Comparison of ENCODE assay signal across 22 cellular contexts in the genomic region with DNA sequence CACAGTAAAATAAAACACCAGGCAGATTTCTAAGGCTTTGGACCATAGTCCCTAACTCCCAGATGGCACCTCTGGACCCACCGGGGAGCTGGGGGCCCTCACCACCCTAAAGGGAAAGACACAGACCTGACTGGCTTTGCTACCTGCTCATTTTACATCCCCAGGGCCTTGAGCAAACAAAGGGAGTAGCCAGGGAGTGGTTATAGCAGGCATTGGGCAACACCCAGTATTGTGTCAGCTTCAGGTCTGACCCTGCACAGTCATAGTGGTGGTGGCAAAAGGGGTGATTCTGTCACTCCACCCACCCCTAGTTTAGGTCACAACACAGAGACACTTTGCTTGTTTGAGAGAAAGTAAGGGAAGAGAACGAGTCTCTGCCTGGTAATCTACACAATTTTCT.
A peak's percentile ranks its signal among the peaks of the same experiment; 100 is the strongest.
DNase-seq lines count a peak whose midpoint lies in the region; ATAC-seq, FAIRE-seq and TF ChIP-seq lines count a peak whose summit lies in the region.
"Had no signal": no experiment of that assay in that cellular context is flagged by ENCODE, and none has a peak within 500 bp of the region (broad histone marks: within the 10 kb centered on the region; RNA-seq: fewer than 3 reads in every experiment).

No MANE protein-coding gene starts in this region.

- H3K4me3 ChIP-seq in RWPE2 (ENCODE audit: severe bottlenecking) (no peak overlapping the region), left lung (no peak overlapping the region), small intestine (ENCODE audit: low read depth in 1 of 2, low read length in 2 of 2) (no peak overlapping the region)
- H3K4me3 ChIP-seq: esophagus muscularis mucosa, ovary, suprapubic skin had no signal

- no peak for FAIRE-seq in small intestine (lab: Jason Lieb, UNC)
- FAIRE-seq: astrocyte, TTC549 had no signal

- H3K36me3 ChIP-seq in RWPE2 (ENCODE audit: low read depth) = no peaks in the 10 kb centered on the region
- no peaks in the 10 kb centered on the region for H3K36me3 ChIP-seq in left lung
- H3K36me3 ChIP-seq in small intestine (ENCODE audit: control insufficient read depth in 2 of 2, insufficient read depth in 2 of 2, low read length in 2 of 2) = no peaks in the 10 kb centered on the region
- H3K36me3 ChIP-seq: esophagus muscularis mucosa, ovary, suprapubic skin had no signal

- no peak for TF ChIP-seq CTCF in RWPE2 (IDR thresholded peaks at IDR 0.05; ENCODE audit: poor library complexity, severe bottlenecking)
- TF ChIP-seq CTCF in left lung (IDR thresholded peaks at IDR 0.05) = no peak
- no peak for TF ChIP-seq CTCF in chondrocyte (IDR thresholded peaks at IDR 0.05)

- H3K4me1 ChIP-seq in RWPE2 (ENCODE audit: insufficient read depth, poor library complexity, severe bottlenecking) (no peaks in the 10 kb centered on the region), left lung (no peaks in the 10 kb centered on the region), small intestine (ENCODE audit: control insufficient read depth in 2 of 2, insufficient read depth in 1 of 2, low read depth in 1 of 2, low read length in 1 of 2) (no peaks in the 10 kb centered on the region)
- H3K4me1 ChIP-seq: esophagus muscularis mucosa, suprapubic skin had no signal

- H3K9me3 Mint-ChIP-seq in chondrocyte (ENCODE audit: low read depth) = peaks cover 20% of the 10 kb centered on the region

- H3K9me3 ChIP-seq in RWPE2 (ENCODE audit: severe bottlenecking) = no peaks in the 10 kb centered on the region
- H3K9me3 ChIP-seq in left lung = peaks cover 0 to 7% of the 10 kb centered on the region in 2 donors
- H3K9me3 ChIP-seq in small intestine (ENCODE audit: control insufficient read depth, low read depth) = no peaks in the 10 kb centered on the region
- H3K9me3 ChIP-seq: ovary, suprapubic skin had no signal

- no peaks in the 10 kb centered on the region for H3K4me1 Mint-ChIP-seq in chondrocyte (ENCODE audit: low read depth)
- H3K4me1 Mint-ChIP-seq: activated CD4-positive, alpha-beta T cell treated with anti-CD3 and anti-CD28 coated beads for 36 hours; natural killer cell had no signal

- peaks cover 10% of the 10 kb centered on the region for H3K36me3 Mint-ChIP-seq in chondrocyte (ENCODE audit: low read depth)
- H3K36me3 Mint-ChIP-seq: activated naive CD4-positive, alpha-beta T cell treated with anti-CD3 and anti-CD28 coated beads, Interleukin-2, amount 50 U/mL, for 72 hours; natural killer cell had no signal

- H3K27me3 ChIP-seq in RWPE2 (ENCODE audit: insufficient read depth, poor library complexity, severe bottlenecking) (no peaks in the 10 kb centered on the region), left lung (no peaks in the 10 kb centered on the region), small intestine (ENCODE audit: control insufficient read depth in 2 of 2, insufficient read depth in 2 of 2, low read length in 2 of 2) (no peaks in the 10 kb centered on the region)
- H3K27me3 ChIP-seq: esophagus muscularis mucosa, ovary, suprapubic skin had no signal

- H3K27me3 Mint-ChIP-seq in chondrocyte (ENCODE audit: low read depth) = no peaks in the 10 kb centered on the region

- no peak overlapping the region for H3K4me3 Mint-ChIP-seq in chondrocyte (ENCODE audit: unreplicated experiment)
- H3K4me3 Mint-ChIP-seq: activated CD4-positive, alpha-beta T cell treated with anti-CD3 and anti-CD28 coated beads for 36 hours; activated T-cell treated with anti-CD3 and anti-CD28 coated beads, Interleukin-2, amount 50 U/mL, for 72 hours; CD4-positive, alpha-beta T cell; natural killer cell had no signal

- ATAC-seq in RWPE2 (ENCODE audit: low read depth) = peak; percentile 82
- ATAC-seq in left lung = peak; percentile 41
- ATAC-seq in Right ventricle myocardium inferior = no peak
- ATAC-seq: activated CD4-positive, alpha-beta T cell treated with anti-CD3 and anti-CD28 coated beads for 36 hours; activated naive CD4-positive, alpha-beta T cell treated with anti-CD3 and anti-CD28 coated beads, Interleukin-2, amount 50 U/mL, for 72 hours; activated T-cell treated with anti-CD3 and anti-CD28 coated beads, Interleukin-2, amount 50 U/mL, for 72 hours; HCT116; natural killer cell; right cardiac atrium; SK-N-SH treated with all-trans-retinoic acid at 6 μM for 48 hours had no signal

- intact Hi-C loops in left lung (cut with DNase I) (no loop called here), Right ventricle myocardium inferior (cut with DNase I) (no loop called here)

- 46 to 76% (median 65%) methylated on average over 2 of the region's 2 CpGs for WGBS in small intestine, 3 donors

- no peak overlapping the region for H3K27ac ChIP-seq in RWPE2 (ENCODE audit: poor library complexity, severe bottlenecking)
- H3K27ac ChIP-seq in left lung = no peak overlapping the region
- no peak overlapping the region for H3K27ac ChIP-seq in small intestine (ENCODE audit: low read depth in 1 of 2, low read length in 1 of 2)
- H3K27ac ChIP-seq: esophagus muscularis mucosa, ovary, suprapubic skin had no signal

- H3K27ac Mint-ChIP-seq in chondrocyte (ENCODE audit: unreplicated experiment) = no peak overlapping the region
- H3K27ac Mint-ChIP-seq: activated CD4-positive, alpha-beta T cell treated with anti-CD3 and anti-CD28 coated beads for 36 hours; activated naive CD4-positive, alpha-beta T cell treated with anti-CD3 and anti-CD28 coated beads, Interleukin-2, amount 50 U/mL, for 72 hours; activated T-cell treated with anti-CD3 and anti-CD28 coated beads, Interleukin-2, amount 50 U/mL, for 72 hours; CD4-positive, alpha-beta T cell; natural killer cell had no signal

- DNase-seq in CD1c-positive myeloid dendritic cell (ENCODE audit: extremely low spot score) = peak; percentile 5
- DNase-seq in HT1080 (ENCODE audit: low read depth) = peak; percentile 14
- no peak for DNase-seq in RWPE2 (ENCODE audit: low spot score)
- no peak for DNase-seq in left lung
- no peak for DNase-seq in Right ventricle myocardium inferior (ENCODE audit: missing footprints)
- no peak for DNase-seq in activated T-cell treated with anti-CD3 and anti-CD28 coated beads, Interleukin-2, amount 50 U/mL, for 48 hours
- DNase-seq in chondrocyte (ENCODE audit: low spot score) = no peak
- no peak for DNase-seq in small intestine
- DNase-seq: activated CD4-positive, alpha-beta T cell treated with anti-CD3 and anti-CD28 coated beads for 36 hours; activated T-cell treated with anti-CD3 and anti-CD28 coated beads, Interleukin-2, amount 50 U/mL, for 72 hours; CD4-positive, alpha-beta T cell; natural killer cell; NCI-H146; ovary had no signal

Comparison
In these comparisons a context has a peak if more than half of its experiments do, and no peak if none do; other contexts are left out.
1. DNase-seq: peak in CD1c-positive myeloid dendritic cell (single experiment) and HT1080 (single experiment); none in RWPE2 (single experiment), left lung (0 of 2), Right ventricle myocardium inferior (single experiment), activated T-cell treated with anti-CD3 and anti-CD28 coated beads, Interleukin-2, amount 50 U/mL, for 48 hours (0 of 2), chondrocyte (single experiment) and small intestine (single experiment).